ENCODE assay signal across 40 cellular contexts in genomic region chr1:18146886-18147285, GRCh38. TPM values are rescaled to one million over a fixed set of nuclear protein-coding genes. Genes with fewer than 3 reads are reported as not detected.
"Had no signal": no experiment of that assay in that cellular context is flagged by ENCODE, and none has a peak within 500 bp of the region (broad histone marks: within the 10 kb centered on the region; RNA-seq: fewer than 3 reads in every experiment).

No MANE protein-coding gene starts in this region.

- ATAC-seq: activated naive CD4-positive, alpha-beta T cell treated with anti-CD3 and anti-CD28 coated beads, Interleukin-2, amount 50 U/mL, for 72 hours; activated naive CD8-positive, alpha-beta T cell treated with anti-CD3 and anti-CD28 coated beads, Interleukin-2, amount 50 U/mL, for 24 hours; activated T-cell treated with anti-CD3 and anti-CD28 coated beads, Interleukin-2, amount 50 U/mL, for 4 hours; activated T-cell treated with anti-CD3 and anti-CD28 coated beads, Interleukin-2, amount 50 U/mL, for 72 hours; activated T-helper 17 cell treated with anti-CD3 and anti-CD28 coated beads, Interleukin-2, amount 50 U/mL, for 72 hours; body of pancreas had no signal

- H3K36me3 Mint-ChIP-seq: activated naive CD4-positive, alpha-beta T cell treated with anti-CD3 and anti-CD28 coated beads, Interleukin-2, amount 10 ng/mL, durations not matched to agents 7 days and 5 days; activated naive CD4-positive, alpha-beta T cell treated with anti-CD3 and anti-CD28 coated beads, Interleukin-2, amount 50 U/mL, for 24 hours; activated naive CD4-positive, alpha-beta T cell treated with anti-CD3 and anti-CD28 coated beads, Interleukin-2, amount 50 U/mL, for 72 hours; activated naive CD8-positive, alpha-beta T cell; activated naive CD8-positive, alpha-beta T cell treated with anti-CD3 and anti-CD28 coated beads for 36 hours; activated naive CD8-positive, alpha-beta T cell treated with anti-CD3 and anti-CD28 coated beads, Interleukin-2, amount 10 ng/mL, durations not matched to agents 7 days and 5 days; brain had no signal

- H3K27ac ChIP-seq: ascending aorta, body of pancreas, brain microvascular endothelial cell, breast epithelium, cardiac muscle cell had no signal

- H3K27me3 Mint-ChIP-seq: activated naive CD8-positive, alpha-beta T cell treated with anti-CD3 and anti-CD28 coated beads for 36 hours; activated naive CD8-positive, alpha-beta T cell treated with anti-CD3 and anti-CD28 coated beads, Interleukin-2, amount 50 U/mL, for 24 hours; activated T-cell treated with anti-CD3 and anti-CD28 coated beads, Interleukin-2, amount 50 U/mL, for 24 hours; brain had no signal

- H3K27ac Mint-ChIP-seq: activated naive CD4-positive, alpha-beta T cell treated with anti-CD3 and anti-CD28 coated beads for 36 hours; activated naive CD4-positive, alpha-beta T cell treated with anti-CD3 and anti-CD28 coated beads, Interleukin-2, amount 10 ng/mL, durations not matched to agents 7 days and 5 days; activated naive CD4-positive, alpha-beta T cell treated with anti-CD3 and anti-CD28 coated beads, Interleukin-2, amount 50 U/mL, for 24 hours; activated naive CD4-positive, alpha-beta T cell treated with anti-CD3 and anti-CD28 coated beads, Interleukin-2, amount 50 U/mL, for 72 hours; activated naive CD8-positive, alpha-beta T cell; activated naive CD8-positive, alpha-beta T cell treated with anti-CD3 and anti-CD28 coated beads for 36 hours; activated naive CD8-positive, alpha-beta T cell treated with anti-CD3 and anti-CD28 coated beads, Interleukin-2, amount 10 ng/mL, durations not matched to agents 7 days and 5 days; activated naive CD8-positive, alpha-beta T cell treated with anti-CD3 and anti-CD28 coated beads, Interleukin-2, amount 50 U/mL, for 24 hours; activated T-cell treated with anti-CD3 and anti-CD28 coated beads, Interleukin-2, amount 50 U/mL, for 24 hours; activated T-cell treated with anti-CD3 and anti-CD28 coated beads, Interleukin-2, amount 50 U/mL, for 72 hours; activated T-helper 1 cell treated with anti-CD3 and anti-CD28 coated beads, Interleukin-12 subunit alpha, Interleukin-12 subunit beta, Interleukin-2, Interleukin-4 antibody, amounts not matched to agents 30 ng/mL and 10 ng/mL and 1 ng/mL, durations not matched to agents 14 hours and 24 hours and 36 hours; activated T-helper 17 cell treated with anti-CD3 and anti-CD28 coated beads, Interleukin-2, amount 50 U/mL, for 72 hours; activated T-helper 2 cell treated with anti-CD3 and anti-CD28 coated beads, Interferon-gamma antibody, Interleukin-2, Interleukin-4, amounts not matched to agents 10 μg/mL and 5 μg/mL and 100 μg/mL, durations not matched to agents 14 hours and 24 hours and 36 hours; brain had no signal

- H3K4me1 Mint-ChIP-seq: activated naive CD4-positive, alpha-beta T cell treated with anti-CD3 and anti-CD28 coated beads, Interleukin-2, amount 10 ng/mL, durations not matched to agents 7 days and 5 days; activated naive CD4-positive, alpha-beta T cell treated with anti-CD3 and anti-CD28 coated beads, Interleukin-2, amount 50 U/mL, for 24 hours; activated naive CD8-positive, alpha-beta T cell treated with anti-CD3 and anti-CD28 coated beads for 36 hours; activated naive CD8-positive, alpha-beta T cell treated with anti-CD3 and anti-CD28 coated beads, Interleukin-2, amount 10 ng/mL, durations not matched to agents 7 days and 5 days; activated naive CD8-positive, alpha-beta T cell treated with anti-CD3 and anti-CD28 coated beads, Interleukin-2, amount 50 U/mL, for 24 hours; activated T-helper 17 cell treated with anti-CD3 and anti-CD28 coated beads, Interleukin-2, amount 50 U/mL, for 72 hours; central memory CD8-positive, alpha-beta T cell had no signal

- H3K27me3 ChIP-seq: adrenal gland, ascending aorta, body of pancreas, brain microvascular endothelial cell, cardiac muscle cell had no signal

- H3K36me3 ChIP-seq: adrenal gland, ascending aorta, brain microvascular endothelial cell, breast epithelium, cardiac muscle cell had no signal

- H3K9me3 Mint-ChIP-seq: activated naive CD4-positive, alpha-beta T cell treated with anti-CD3 and anti-CD28 coated beads for 36 hours; activated naive CD4-positive, alpha-beta T cell treated with anti-CD3 and anti-CD28 coated beads, Interleukin-2, amount 10 ng/mL, durations not matched to agents 7 days and 5 days; activated naive CD4-positive, alpha-beta T cell treated with anti-CD3 and anti-CD28 coated beads, Interleukin-2, amount 50 U/mL, for 24 hours; activated naive CD4-positive, alpha-beta T cell treated with anti-CD3 and anti-CD28 coated beads, Interleukin-2, amount 50 U/mL, for 72 hours; activated naive CD8-positive, alpha-beta T cell treated with anti-CD3 and anti-CD28 coated beads for 36 hours; activated naive CD8-positive, alpha-beta T cell treated with anti-CD3 and anti-CD28 coated beads, Interleukin-2, amount 10 ng/mL, durations not matched to agents 7 days and 5 days; activated naive CD8-positive, alpha-beta T cell treated with anti-CD3 and anti-CD28 coated beads, Interleukin-2, amount 50 U/mL, for 24 hours; activated T-cell treated with anti-CD3 and anti-CD28 coated beads, Interleukin-2, amount 50 U/mL, for 24 hours; activated T-cell treated with anti-CD3 and anti-CD28 coated beads, Interleukin-2, amount 50 U/mL, for 4 hours; activated T-cell treated with anti-CD3 and anti-CD28 coated beads, Interleukin-2, amount 50 U/mL, for 72 hours; activated T-helper 1 cell treated with anti-CD3 and anti-CD28 coated beads, Interleukin-12 subunit alpha, Interleukin-12 subunit beta, Interleukin-2, Interleukin-4 antibody, amounts not matched to agents 30 ng/mL and 10 ng/mL and 1 ng/mL, durations not matched to agents 14 hours and 24 hours and 36 hours; activated T-helper 17 cell treated with anti-CD3 and anti-CD28 coated beads, Interleukin-2, amount 50 U/mL, for 72 hours; activated T-helper 2 cell treated with anti-CD3 and anti-CD28 coated beads, Interferon-gamma antibody, Interleukin-2, Interleukin-4, amounts not matched to agents 10 μg/mL and 5 μg/mL and 100 μg/mL, durations not matched to agents 14 hours and 24 hours and 36 hours; central memory CD8-positive, alpha-beta T cell had no signal

- H3K4me1 ChIP-seq: ascending aorta, body of pancreas, breast epithelium had no signal

- H3K4me3 ChIP-seq: adrenal gland, ascending aorta, body of pancreas, breast epithelium, cardiac muscle cell had no signal

- FAIRE-seq: astrocyte, bronchial epithelial cell had no signal

- H3K4me3 Mint-ChIP-seq: activated naive CD4-positive, alpha-beta T cell treated with anti-CD3 and anti-CD28 coated beads for 36 hours; activated naive CD4-positive, alpha-beta T cell treated with anti-CD3 and anti-CD28 coated beads, Interleukin-2, amount 10 ng/mL, durations not matched to agents 7 days and 5 days; activated naive CD4-positive, alpha-beta T cell treated with anti-CD3 and anti-CD28 coated beads, Interleukin-2, amount 50 U/mL, for 24 hours; activated naive CD8-positive, alpha-beta T cell; activated naive CD8-positive, alpha-beta T cell treated with anti-CD3 and anti-CD28 coated beads for 36 hours; activated naive CD8-positive, alpha-beta T cell treated with anti-CD3 and anti-CD28 coated beads, Interleukin-2, amount 10 ng/mL, durations not matched to agents 7 days and 5 days; activated naive CD8-positive, alpha-beta T cell treated with anti-CD3 and anti-CD28 coated beads, Interleukin-2, amount 50 U/mL, for 24 hours; activated T-cell treated with anti-CD3 and anti-CD28 coated beads, Interleukin-2, amount 50 U/mL, for 24 hours; activated T-cell treated with anti-CD3 and anti-CD28 coated beads, Interleukin-2, amount 50 U/mL, for 4 hours; activated T-cell treated with anti-CD3 and anti-CD28 coated beads, Interleukin-2, amount 50 U/mL, for 72 hours; activated T-helper 1 cell treated with anti-CD3 and anti-CD28 coated beads, Interleukin-12 subunit alpha, Interleukin-12 subunit beta, Interleukin-2, Interleukin-4 antibody, amounts not matched to agents 30 ng/mL and 10 ng/mL and 1 ng/mL, durations not matched to agents 14 hours and 24 hours and 36 hours; activated T-helper 17 cell treated with anti-CD3 and anti-CD28 coated beads, Interleukin-2, amount 50 U/mL, for 72 hours; brain; central memory CD8-positive, alpha-beta T cell had no signal

- DNase-seq: activated effector memory CD4-positive, alpha-beta T cell treated with anti-CD3 and anti-CD28 coated beads, Interleukin-2, amount 50 U/mL, for 16 hours; activated effector memory CD4-positive, alpha-beta T cell treated with Interleukin-2 at 50 U/mL for 16 hours; activated gamma-delta T cell; activated gamma-delta T cell treated with Interleukin-2 at 50 U/mL for 16 hours; activated naive CD4-positive, alpha-beta T cell; activated naive CD4-positive, alpha-beta T cell treated with anti-CD3 and anti-CD28 coated beads for 36 hours; activated naive CD4-positive, alpha-beta T cell treated with anti-CD3 and anti-CD28 coated beads, Interleukin-2, amount 10 ng/mL, durations not matched to agents 7 days and 5 days; activated naive CD4-positive, alpha-beta T cell treated with anti-CD3 and anti-CD28 coated beads, Interleukin-2, amount 50 U/mL, for 16 hours; activated naive CD4-positive, alpha-beta T cell treated with Interleukin-2 at 50 U/mL for 16 hours; activated naive CD8-positive, alpha-beta T cell treated with anti-CD3 and anti-CD28 coated beads for 36 hours; activated naive CD8-positive, alpha-beta T cell treated with anti-CD3 and anti-CD28 coated beads, Interleukin-2, amount 10 ng/mL, durations not matched to agents 7 days and 5 days; activated naive CD8-positive, alpha-beta T cell treated with anti-CD3 and anti-CD28 coated beads, Interleukin-2, amount 50 U/mL, for 24 hours; activated T-cell treated with anti-CD3 and anti-CD28 coated beads, Interleukin-2, amount 50 U/mL, for 1 hour; activated T-cell treated with anti-CD3 and anti-CD28 coated beads, Interleukin-2, amount 50 U/mL, for 24 hours; activated T-cell treated with anti-CD3 and anti-CD28 coated beads, Interleukin-2, amount 50 U/mL, for 4 hours; activated T-cell treated with anti-CD3 and anti-CD28 coated beads, Interleukin-2, amount 50 U/mL, for 48 hours; activated T-cell treated with anti-CD3 and anti-CD28 coated beads, Interleukin-2, amount 50 U/mL, for 72 hours; amniotic stem cell; amygdala; anterior cingulate cortex; brain microvascular endothelial cell; caudate nucleus; central memory CD4-positive, alpha-beta T cell; cerebellar nuclear complex had no signal

- H3K9me3 ChIP-seq: adrenal gland, ascending aorta, body of pancreas, breast epithelium had no signal

RNA-seq across cellular contexts. Expression of gene IGSF21, which starts 39.3 kb away (rescaled TPM):
- total RNA-seq: activated naive CD4-positive, alpha-beta T cell treated with anti-CD3 and anti-CD28 coated beads for 36 hours; activated naive CD4-positive, alpha-beta T cell treated with anti-CD3 and anti-CD28 coated beads, Interleukin-2, amount 50 U/mL, for 72 hours; activated naive CD8-positive, alpha-beta T cell treated with anti-CD3 and anti-CD28 coated beads for 36 hours; activated naive CD8-positive, alpha-beta T cell treated with anti-CD3 and anti-CD28 coated beads, Interleukin-2, amount 10 ng/mL, durations not matched to agents 7 days and 5 days; activated T-cell treated with anti-CD3 and anti-CD28 coated beads, Interleukin-2, amount 50 U/mL, for 4 hours; activated T-cell treated with anti-CD3 and anti-CD28 coated beads, Interleukin-2, amount 50 U/mL, for 72 hours; activated T-helper 1 cell treated with anti-CD3 and anti-CD28 coated beads, Interleukin-12 subunit alpha, Interleukin-12 subunit beta, Interleukin-2, Interleukin-4 antibody, amounts not matched to agents 30 ng/mL and 10 ng/mL and 1 ng/mL, durations not matched to agents 14 hours and 24 hours and 36 hours; activated T-helper 17 cell treated with anti-CD3 and anti-CD28 coated beads, Interleukin-2, amount 50 U/mL, for 72 hours; activated T-helper 2 cell treated with anti-CD3 and anti-CD28 coated beads, Interferon-gamma antibody, Interleukin-2, Interleukin-4, amounts not matched to agents 10 μg/mL and 5 μg/mL and 100 μg/mL, durations not matched to agents 14 hours and 24 hours and 36 hours; astrocyte; bronchial epithelial cell; chondrocyte had no signal
- polyA plus RNA-seq: cardiac muscle cell had no signal
